8 cellular contexts compared by ENCODE assay signal in the genomic region with DNA sequence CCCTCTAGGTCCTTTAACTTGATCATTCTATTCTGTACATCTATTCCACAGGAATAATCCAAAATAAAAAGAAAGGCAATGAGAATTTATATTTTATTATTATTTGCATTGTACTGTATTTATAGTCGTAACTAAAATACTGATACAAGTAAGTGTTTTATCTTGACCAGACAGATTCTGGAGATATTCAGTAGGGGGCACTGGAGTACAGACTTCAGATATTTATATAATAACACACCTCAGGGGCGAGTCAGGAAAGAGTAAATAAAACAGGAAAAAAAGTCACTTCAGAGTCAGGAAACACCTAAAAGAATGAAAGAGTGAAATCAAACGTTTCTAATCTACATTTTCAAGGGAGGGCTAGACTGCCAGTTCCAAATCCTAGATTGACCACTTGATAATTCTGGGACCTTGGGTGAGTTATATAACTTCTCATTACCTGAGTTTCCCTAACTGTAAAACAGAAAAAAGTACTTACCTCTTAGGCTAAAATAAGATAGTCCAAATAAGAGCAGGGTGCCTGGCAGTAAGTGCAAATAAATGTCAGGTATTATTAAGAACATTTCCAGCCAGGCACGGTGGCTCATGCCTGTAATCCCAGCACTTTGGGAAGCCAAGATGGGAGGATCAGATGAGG. TPM values are rescaled to one million over a fixed set of nuclear protein-coding genes. Genes with fewer than 3 reads are reported as not detected.
DNase-seq lines count a peak whose midpoint lies in the region; ATAC-seq and TF ChIP-seq lines count a peak whose summit lies in the region.

No MANE protein-coding gene starts in this region.

- no peaks in the 10 kb centered on the region; the same call in 1 of the 2 replicates for H4K20me1 ChIP-seq in SU-DHL-6 (ENCODE audit: low read depth, low read length)

- TF ChIP-seq POLR2A in NB4 (IDR thresholded peaks at IDR 0.05; ENCODE audit: extremely low read depth, insufficient read length): no peak

- intact Hi-C loops in sciatic nerve (cut with DNase I): no loop called here

- H3K36me3 ChIP-seq in SU-DHL-6 (ENCODE audit: low read length): peaks cover 30% of the 10 kb centered on the region

- H3K79me2 ChIP-seq in SU-DHL-6 (ENCODE audit: insufficient read depth, low read length): peaks cover 26% of the 10 kb centered on the region

- H3K9ac ChIP-seq in SU-DHL-6 (ENCODE audit: low read length): no peak overlapping the region

- TF ChIP-seq CTCF in NB4 (IDR thresholded peaks at IDR 0.05; ENCODE audit: low read depth, low read length) (peak; percentile 45), SU-DHL-6 (IDR thresholded peaks at IDR 0.05; ENCODE audit: insufficient read depth, low read length, poor library complexity, severe bottlenecking) (peak; percentile 71)

- H2AFZ ChIP-seq in SU-DHL-6 (ENCODE audit: low read depth, low read length, severe bottlenecking): no peak overlapping the region

- H3K27me3 ChIP-seq in SU-DHL-6 (ENCODE audit: low read length): no peaks in the 10 kb centered on the region

- H3F3A ChIP-seq in SU-DHL-6 (ENCODE audit: insufficient read depth): peaks cover 20% of the 10 kb centered on the region

- no peaks in the 10 kb centered on the region for H3K9me2 ChIP-seq in SU-DHL-6 (replicated peaks; ENCODE audit: insufficient read depth, low read length)

- peak; percentile 63 for DNase-seq in DMS 273 (lab: John Stamatoyannopoulos, UW; ENCODE audit: unreplicated experiment)
- DNase-seq in DMS 273 treated with DMSO at 0.1 percent for 48 hours (lab: John Stamatoyannopoulos, UW): no peak
- DNase-seq in NB4 (ENCODE audit: low read depth): peak; percentile 67
- DNase-seq in foreskin melanocyte: peak; percentile 19
- DNase-seq in sciatic nerve (ENCODE audit: low spot score): no peak
- no peak for DNase-seq in activated T-cell treated with anti-CD3 and anti-CD28 coated beads, Interleukin-2, amount 50 U/mL, for 1 hour

- peak; percentile 50 for ATAC-seq in sciatic nerve
- ATAC-seq in GM21423 (IDR thresholded peaks at IDR 0.05; ENCODE audit: unreplicated experiment): no peak

- no peak overlapping the region for H3K27ac ChIP-seq in SU-DHL-6 (ENCODE audit: low read depth, low read length)

- no peak overlapping the region for H3K4me2 ChIP-seq in SU-DHL-6 (ENCODE audit: low read depth, low read length, poor library complexity, severe bottlenecking)

- no peak overlapping the region for H3K4me3 ChIP-seq in NB4 (ENCODE audit: low read depth, low read length)
- no peak overlapping the region for H3K4me3 ChIP-seq in SU-DHL-6 (ENCODE audit: insufficient read depth, low read length, poor library complexity, severe bottlenecking)

- no peaks in the 10 kb centered on the region for H3K9me3 ChIP-seq in SU-DHL-6 (ENCODE audit: insufficient read depth, low read length)

RNA-seq across cellular contexts. Expression of a gene that starts 31.1 kb away (rescaled TPM):
- total RNA-seq in sciatic nerve: 33.0 TPM

RNA-seq across cellular contexts. Expression of a gene that starts 56.4 kb away (rescaled TPM):
- total RNA-seq in sciatic nerve: 44.4 TPM

Comparison
In these comparisons a context has a peak if more than half of its experiments do, and no peak if none do; other contexts are left out.
1. DNase-seq: peak in DMS 273 (single experiment), NB4 (single experiment) and foreskin melanocyte (single experiment); none in DMS 273 treated with DMSO at 0.1 percent for 48 hours (single experiment), sciatic nerve (single experiment) and activated T-cell treated with anti-CD3 and anti-CD28 coated beads, Interleukin-2, amount 50 U/mL, for 1 hour (single experiment).